21 cellular contexts compared by ENCODE assay signal in the genomic region with DNA sequence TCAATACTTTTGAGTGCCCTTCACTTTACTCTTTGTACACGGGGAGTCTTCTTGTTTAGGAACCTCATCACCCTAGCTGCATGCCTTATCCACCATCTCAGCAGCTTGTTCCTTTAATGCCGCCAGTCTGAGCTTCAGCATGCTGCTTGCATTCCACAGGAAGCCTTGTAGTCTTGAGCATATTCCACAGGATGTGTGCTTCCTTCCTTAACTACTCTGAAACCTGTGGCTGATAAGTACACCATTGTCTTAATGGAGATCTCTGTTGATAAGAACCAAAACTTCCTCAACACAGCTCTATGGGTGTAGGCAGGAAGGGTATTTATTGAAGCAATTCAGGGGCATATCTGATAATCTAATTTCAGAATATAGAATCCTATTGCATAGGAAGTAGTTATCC. TPM values are rescaled to one million over a fixed set of nuclear protein-coding genes. Genes with fewer than 3 reads are reported as not detected.
DNase-seq lines count a peak whose midpoint lies in the region; ATAC-seq and TF ChIP-seq lines count a peak whose summit lies in the region.
"Had no signal": no experiment of that assay in that cellular context is flagged by ENCODE, and none has a peak within 500 bp of the region (broad histone marks: within the 10 kb centered on the region; RNA-seq: fewer than 3 reads in every experiment).

No MANE protein-coding gene starts in this region.

- intact Hi-C loops in colonic mucosa (cut with DNase I) = no loop called here

- H3K4me1 ChIP-seq in DND-41 (ENCODE audit: insufficient read depth, low read length) = peaks cover 10% of the 10 kb centered on the region
- H3K4me1 ChIP-seq in lung (ENCODE audit: control insufficient read depth in 2 of 2, insufficient read depth in 2 of 2, low read length in 2 of 2) = peaks cover 5 to 6% of the 10 kb centered on the region in 2 donors
- no peaks in the 10 kb centered on the region for H3K4me1 ChIP-seq in colonic mucosa

- no peaks in the 10 kb centered on the region for H3K36me3 ChIP-seq in DND-41 (ENCODE audit: insufficient read depth, low read length)
- H3K36me3 ChIP-seq in lung (ENCODE audit: control insufficient read depth in 2 of 2, insufficient read depth in 2 of 2, low read length in 2 of 2) = no peaks in the 10 kb centered on the region
- no peaks in the 10 kb centered on the region for H3K36me3 ChIP-seq in colonic mucosa
- no peaks in the 10 kb centered on the region for H3K36me3 ChIP-seq in brain microvascular endothelial cell (replicated peaks)
- H3K36me3 ChIP-seq: adrenal gland, neural progenitor cell, WERI-Rb-1 had no signal

- H3K79me2 ChIP-seq in DND-41 (ENCODE audit: insufficient read depth, low read length) = no peaks in the 10 kb centered on the region

- WGBS in lung, 2 donors = 19 to 35% methylated on average over 2 of the region's 2 CpGs

- no peak overlapping the region for H3K4me3 ChIP-seq in DND-41 (ENCODE audit: low read depth in 1 of 2, low read length in 2 of 2)
- H3K4me3 ChIP-seq in choroid plexus epithelial cell (ENCODE audit: low read depth, low read length) = no peak overlapping the region
- no peak overlapping the region for H3K4me3 ChIP-seq in lung
- no peak overlapping the region for H3K4me3 ChIP-seq in colonic mucosa
- no peak overlapping the region for H3K4me3 ChIP-seq in brain microvascular endothelial cell (ENCODE audit: low read depth, low read length)
- H3K4me3 ChIP-seq: adrenal gland, neural progenitor cell, psoas muscle had no signal

- DNase-seq in DND-41 (peak; percentile 9), KG1 (lab: John Stamatoyannopoulos, UW) (peak; percentile 27), choroid plexus epithelial cell (ENCODE audit: low read depth) (peak; percentile 21), lung (ENCODE audit: low spot score) (no peak), colonic mucosa (no peak), brain microvascular endothelial cell (no peak), mucosa of gallbladder (ENCODE audit: low spot score) (no peak)
- DNase-seq: activated gamma-delta T cell treated with Interleukin-2 at 50 U/mL for 16 hours, Calu3, erythroblast, kidney glomerular epithelial cell, NCI-H187, NCI-H226, NCI-H82, OCI-M1, psoas muscle, SHP77, T-cell, WERI-Rb-1 had no signal

- no peak overlapping the region for H2AFZ ChIP-seq in DND-41 (ENCODE audit: low read depth, low read length)
- H2AFZ ChIP-seq: neural progenitor cell had no signal

- in situ Hi-C loops in brain microvascular endothelial cell (cut with HindIII; ENCODE audit: low pct_ligation_motif_present, low sequenced_read_pairs) = no loop called here

- TF ChIP-seq CTCF in DND-41 (IDR thresholded peaks at IDR 0.05; ENCODE audit: borderline replicate concordance, extremely low read depth, low read length, poor library complexity, severe bottlenecking) = no peak
- no peak for TF ChIP-seq CTCF in choroid plexus epithelial cell (conservative IDR thresholded peaks at IDR 0.05; ENCODE audit: low read depth, low read length)
- TF ChIP-seq CTCF in lung (IDR thresholded peaks at IDR 0.05; ENCODE audit: control extremely low read depth, extremely low read depth) = no peak
- TF ChIP-seq CTCF in colonic mucosa (IDR thresholded peaks at IDR 0.05) = no peak
- no peak for TF ChIP-seq CTCF in brain microvascular endothelial cell (IDR thresholded peaks at IDR 0.05; ENCODE audit: low read depth, low read length, missing control alignments)

- no peak overlapping the region for H3K9ac ChIP-seq in DND-41 (ENCODE audit: low read depth, low read length)
- no peak overlapping the region for H3K9ac ChIP-seq in colonic mucosa (ENCODE audit: low read depth in 2 of 2, low read length in 2 of 2)
- H3K9ac ChIP-seq: neural progenitor cell had no signal

- no peak overlapping the region for H3K4me2 ChIP-seq in DND-41 (ENCODE audit: insufficient read depth, low read length)
- H3K4me2 ChIP-seq: neural progenitor cell had no signal

- H3K27ac ChIP-seq in DND-41 (ENCODE audit: low read length) (no peak overlapping the region), lung (ENCODE audit: low read depth in 1 of 2, low read length in 1 of 2) (no peak overlapping the region), colonic mucosa (no peak overlapping the region), brain microvascular endothelial cell (no peak overlapping the region)
- H3K27ac ChIP-seq: adrenal gland, neural progenitor cell, psoas muscle, WERI-Rb-1 had no signal

- H3K9me3 ChIP-seq in DND-41 (ENCODE audit: insufficient read depth, low read length, severe bottlenecking) (no peaks in the 10 kb centered on the region), lung (ENCODE audit: control insufficient read depth in 2 of 2, insufficient read depth in 1 of 2, low read length in 1 of 2) (no peaks in the 10 kb centered on the region), colonic mucosa (no peaks in the 10 kb centered on the region)
- H3K9me3 ChIP-seq: adrenal gland, psoas muscle had no signal

- no peaks in the 10 kb centered on the region for H3K27me3 ChIP-seq in DND-41 (ENCODE audit: insufficient read depth, low read length, poor library complexity)
- H3K27me3 ChIP-seq in lung (ENCODE audit: control insufficient read depth, insufficient read depth) = no peaks in the 10 kb centered on the region
- H3K27me3 ChIP-seq in colonic mucosa = no peaks in the 10 kb centered on the region
- H3K27me3 ChIP-seq in brain microvascular endothelial cell (replicated peaks) = no peaks in the 10 kb centered on the region
- H3K27me3 ChIP-seq: adrenal gland, neural progenitor cell had no signal

- no peaks in the 10 kb centered on the region for H4K20me1 ChIP-seq in DND-41 (ENCODE audit: insufficient read depth, low read length)

- peak; percentile 63 for ATAC-seq in DND-41 (ENCODE audit: insufficient read depth, low read depth)
- peak; percentile 33 for ATAC-seq in lung (ENCODE audit: insufficient read depth, low FRiP score)
- ATAC-seq: psoas muscle had no signal

RNA-seq across cellular contexts. Expression of a gene that starts 24.4 kb away (rescaled TPM):
- total RNA-seq in lung = 100 to 1,000 TPM; 194 to 313 TPM
- 100 to 1,000 TPM in 1 of 2 donors, 10 to 100 TPM in 1; 62.8 to 106 TPM for polyA plus RNA-seq in lung
- 100 to 1,000 TPM; 159 to 260 TPM for total RNA-seq in colonic mucosa
- 396 TPM for total RNA-seq in mucosa of gallbladder

RNA-seq across cellular contexts. Expression of a gene that starts 56.8 kb away (rescaled TPM):
- total RNA-seq in lung (10 to 100 TPM; 26.3 to 92.7 TPM), colonic mucosa (100 to 1,000 TPM in 1 of 2 donors, 10 to 100 TPM in 1; 34.0 to 145 TPM), mucosa of gallbladder (55.3 TPM)
- polyA plus RNA-seq in lung = 10 to 100 TPM in 1 of 2 donors, 1 to 10 TPM in 1; 9.6 to 25.4 TPM

Comparison
In these comparisons a context has a peak if more than half of its experiments do, and no peak if none do; other contexts are left out.
1. DNase-seq: peak in DND-41 (single experiment), KG1 (single experiment) and choroid plexus epithelial cell (single experiment); none in lung (single experiment), colonic mucosa (single experiment), brain microvascular endothelial cell (single experiment) and mucosa of gallbladder (single experiment).